11 cellular contexts compared by ENCODE assay signal in the genomic region with DNA sequence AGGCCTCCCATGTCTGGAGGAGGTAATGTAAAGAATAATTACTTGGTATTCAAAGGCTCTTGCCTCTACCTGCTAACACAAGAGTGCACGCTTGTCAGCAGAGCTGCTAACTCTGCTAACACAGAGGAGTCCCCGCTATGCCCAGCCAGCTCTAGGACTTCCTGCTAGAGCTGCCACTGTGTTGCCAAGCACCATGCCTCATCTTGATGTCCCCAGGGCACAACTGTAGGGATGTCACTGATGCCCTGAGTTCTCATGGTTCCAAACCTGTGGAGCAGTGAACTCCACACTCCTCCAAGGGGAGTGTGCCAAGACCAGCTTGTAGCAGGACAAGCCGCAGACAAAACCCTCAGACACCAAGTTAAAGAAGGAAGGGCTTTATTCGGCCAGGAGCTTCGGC. TPM values are rescaled to one million over a fixed set of nuclear protein-coding genes. Genes with fewer than 3 reads are reported as not detected.
"Had no signal": no experiment of that assay in that cellular context is flagged by ENCODE, and none has a peak within 500 bp of the region (broad histone marks: within the 10 kb centered on the region; RNA-seq: fewer than 3 reads in every experiment).

No MANE protein-coding gene starts in this region.

- H3K27ac Mint-ChIP-seq: HFFc6 had no signal

- H3K4me1 ChIP-seq: HAP-1 had no signal

- ATAC-seq: HCT116, K562 had no signal

- FAIRE-seq: K562 had no signal

- DNase-seq: GM23248, GOT3, H7, HFFc6, IMR-90 had no signal

- H3K4me3 ChIP-seq: GM23248, HAP-1, K562 had no signal

- H3K4me3 Mint-ChIP-seq: HFFc6 had no signal

- H3K27ac ChIP-seq: GM23248, HL-60 had no signal

- H3K36me3 ChIP-seq: HAP-1 had no signal

RNA-seq across cellular contexts. Expression of gene CLDN24, which starts 55.3 kb away (rescaled TPM):
- total RNA-seq: GM23248, H4, H7, HFFc6, HT1080, IMR-90, K562 had no signal

RNA-seq across cellular contexts. Expression of gene CLDN22, which starts 57.4 kb away (rescaled TPM):
- total RNA-seq: GM23248, H4, H7, HFFc6, HT1080, IMR-90, K562 had no signal
